ENCODE assay signal across 13 cellular contexts in the genomic region with DNA sequence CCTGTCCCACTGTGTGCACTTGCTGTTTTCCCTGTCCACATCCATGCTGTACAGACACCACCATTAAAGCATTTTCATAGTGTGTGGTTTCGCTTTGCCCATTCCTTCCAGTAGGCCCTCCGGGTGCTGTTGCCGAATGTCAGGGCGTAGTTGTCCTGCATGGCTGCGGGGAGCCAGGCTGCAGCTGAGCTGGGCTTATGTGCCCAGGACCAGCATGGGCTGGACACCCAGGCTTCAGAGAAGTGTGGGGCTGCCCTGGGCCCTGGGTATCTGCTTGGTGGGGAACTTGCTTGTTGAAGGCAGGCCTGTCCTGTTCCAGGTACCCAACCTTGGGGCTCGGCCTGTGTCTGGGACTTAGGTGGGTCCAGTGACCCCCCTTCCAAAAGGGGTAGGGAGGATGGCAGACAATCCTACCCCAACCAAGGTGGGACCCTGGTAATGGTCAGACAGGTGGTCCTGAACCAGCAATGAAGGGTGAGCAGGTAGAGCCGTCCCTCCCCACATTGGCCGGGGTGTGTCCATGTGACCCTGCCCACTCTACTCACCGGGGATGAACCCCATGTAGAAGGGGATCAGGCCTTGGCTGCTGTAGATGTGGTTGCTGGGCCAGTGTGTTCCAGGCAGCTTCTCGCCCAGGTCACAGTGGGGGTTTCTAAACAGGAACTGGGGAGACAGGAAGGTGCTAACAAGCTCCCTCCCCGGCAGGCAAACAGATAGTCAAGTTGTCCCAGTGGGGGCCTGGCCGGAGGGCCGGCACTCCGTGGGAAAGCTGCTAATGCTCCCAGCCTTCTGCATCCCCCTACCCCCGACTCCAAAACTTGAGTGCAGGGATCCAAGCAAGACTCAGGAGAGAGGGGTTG. TPM values are rescaled to one million over a fixed set of nuclear protein-coding genes. Genes with fewer than 3 reads are reported as not detected.
A peak's percentile ranks its signal among the peaks of the same experiment; 100 is the strongest.
DNase-seq lines count a peak whose midpoint lies in the region; ATAC-seq, FAIRE-seq and TF ChIP-seq lines count a peak whose summit lies in the region.
"Had no signal": no experiment of that assay in that cellular context is flagged by ENCODE, and none has a peak within 500 bp of the region (broad histone marks: within the 10 kb centered on the region; RNA-seq: fewer than 3 reads in every experiment).

No MANE protein-coding gene starts in this region.

- no peaks in the 10 kb centered on the region for H3K9me3 Mint-ChIP-seq in activated CD8-positive, alpha-beta memory T cell treated with anti-CD3 and anti-CD28 coated beads, Interleukin-2, amount 10 ng/mL, durations not matched to agents 7 days and 5 days (ENCODE audit: low read depth)
- no peaks in the 10 kb centered on the region for H3K9me3 Mint-ChIP-seq in astrocyte (ENCODE audit: unreplicated experiment)

- peak overlapping the region; percentile 90 for H3K4me2 ChIP-seq in astrocyte (ENCODE audit: low read length)

- TF ChIP-seq CTCF in astrocyte (IDR thresholded peaks at IDR 0.05; ENCODE audit: insufficient read depth, low read depth, low read length), result no peak

- no peak for FAIRE-seq in astrocyte (lab: Jason Lieb, UNC)

- peak; percentile 53 for DNase-seq in activated CD8-positive, alpha-beta memory T cell treated with anti-CD3 and anti-CD28 coated beads, Interleukin-2, amount 10 ng/mL, durations not matched to agents 7 days and 5 days
- no peak for DNase-seq in activated CD8-positive, alpha-beta memory T cell treated with anti-CD3 and anti-CD28 coated beads for 24 hours
- DNase-seq in NAMALWA (ENCODE audit: low spot score) (peak; percentile 54), astrocyte (ENCODE audit: low read depth) (no peak), NOMO-1 (lab: John Stamatoyannopoulos, UW; ENCODE audit: unreplicated experiment in 2 of 2) (no peak), NCI-H2227 treated with DMSO at 0.1 percent for 48 hours (lab: John Stamatoyannopoulos, UW) (no peak)
- no peak for DNase-seq in stimulated activated naive CD4-positive, alpha-beta T cell treated with Interleukin-2 at 50 U/mL for 16 hours (lab: John Stamatoyannopoulos, UW)
- DNase-seq: amygdala, hypothalamus, testis had no signal

- peaks cover 23% of the 10 kb centered on the region for H3K4me1 Mint-ChIP-seq in activated CD8-positive, alpha-beta memory T cell treated with anti-CD3 and anti-CD28 coated beads, Interleukin-2, amount 10 ng/mL, durations not matched to agents 7 days and 5 days
- H3K4me1 Mint-ChIP-seq in astrocyte (ENCODE audit: low read depth, unreplicated experiment), result peaks cover 18% of the 10 kb centered on the region

- H3K9me3 ChIP-seq in astrocyte (ENCODE audit: insufficient read depth, low read depth, low read length) (no peaks in the 10 kb centered on the region), skeletal muscle tissue (ENCODE audit: control insufficient read depth in 3 of 3, low read length in 3 of 3) (no peaks in the 10 kb centered on the region)
- H3K9me3 ChIP-seq: testis had no signal

- H3K27me3 ChIP-seq in astrocyte (ENCODE audit: insufficient read depth, low read length), result no peaks in the 10 kb centered on the region
- no peaks in the 10 kb centered on the region for H3K27me3 ChIP-seq in skeletal muscle tissue (ENCODE audit: control insufficient read depth in 3 of 3, insufficient read depth in 3 of 3, low read length in 3 of 3)
- H3K27me3 ChIP-seq: testis had no signal

- peak overlapping the region; percentile 30 for H3K4me3 Mint-ChIP-seq in activated CD8-positive, alpha-beta memory T cell treated with anti-CD3 and anti-CD28 coated beads, Interleukin-2, amount 10 ng/mL, durations not matched to agents 7 days and 5 days
- H3K4me3 Mint-ChIP-seq in astrocyte (ENCODE audit: unreplicated experiment), result peak overlapping the region; percentile 94

- H3K36me3 ChIP-seq in astrocyte (ENCODE audit: insufficient read depth, low read length), result peaks cover 9% of the 10 kb centered on the region
- H3K36me3 ChIP-seq in skeletal muscle tissue (ENCODE audit: control insufficient read depth in 3 of 3, insufficient read depth in 3 of 3, low read length in 3 of 3), result peaks cover 18 to 24% (median 20%) of the 10 kb centered on the region in 3 donors

- ATAC-seq in activated CD8-positive, alpha-beta memory T cell treated with anti-CD3 and anti-CD28 coated beads, Interleukin-2, amount 10 ng/mL, durations not matched to agents 7 days and 5 days, result no peak
- ATAC-seq: right cardiac atrium had no signal

- H3K4me3 ChIP-seq in astrocyte (ENCODE audit: insufficient read depth, low read depth, low read length) (peak overlapping the region; percentile 13), skeletal muscle tissue (ENCODE audit: low read length in 3 of 3) (peak overlapping the region in 1 of 3 donors; percentile 17)
- H3K4me3 ChIP-seq: SK-N-MC, testis had no signal

- CTCF ChIA-PET in activated CD8-positive, alpha-beta memory T cell treated with anti-CD3 and anti-CD28 coated beads, Interleukin-2, amount 10 ng/mL, durations not matched to agents 7 days and 5 days (lab: Charles Lee), result interaction anchor here (1.4 to 6.1 kb wide), 2 partner anchors 11 to 215 kb away, joined by 3 to 46 read pairs; partner anchors contain the start of gene NELFB

- H3K27me3 Mint-ChIP-seq in activated CD8-positive, alpha-beta memory T cell treated with anti-CD3 and anti-CD28 coated beads, Interleukin-2, amount 10 ng/mL, durations not matched to agents 7 days and 5 days, result no peaks in the 10 kb centered on the region
- H3K27me3 Mint-ChIP-seq in astrocyte (ENCODE audit: low read depth, unreplicated experiment), result no peaks in the 10 kb centered on the region

- peaks cover 25% of the 10 kb centered on the region for H3K4me1 ChIP-seq in astrocyte (ENCODE audit: insufficient read depth, low read length)
- H3K4me1 ChIP-seq in skeletal muscle tissue (ENCODE audit: control insufficient read depth in 3 of 3, insufficient read depth in 3 of 3, low read length in 3 of 3), result peaks cover 39 to 67% (median 55%) of the 10 kb centered on the region in 3 donors

- H3K79me2 ChIP-seq in astrocyte (ENCODE audit: insufficient read depth, low read length), result peaks cover 43% of the 10 kb centered on the region

- peaks cover 21% of the 10 kb centered on the region for H3K36me3 Mint-ChIP-seq in activated CD8-positive, alpha-beta memory T cell treated with anti-CD3 and anti-CD28 coated beads, Interleukin-2, amount 10 ng/mL, durations not matched to agents 7 days and 5 days
- peaks cover 8% of the 10 kb centered on the region for H3K36me3 Mint-ChIP-seq in astrocyte (ENCODE audit: low read depth, unreplicated experiment)

- H2AFZ ChIP-seq in astrocyte (ENCODE audit: low read depth, low read length), result no peak overlapping the region

- H3K9ac ChIP-seq in astrocyte (ENCODE audit: low read length) (peak overlapping the region; percentile 88), skeletal muscle tissue (ENCODE audit: low read depth in 1 of 3, low read length in 3 of 3) (peak overlapping the region; percentile 20 to 69 (median 24))

- no peak overlapping the region for H3K27ac ChIP-seq in astrocyte (ENCODE audit: low read depth, low read length)
- H3K27ac ChIP-seq in skeletal muscle tissue (ENCODE audit: low read depth, low read length), result peak overlapping the region; percentile 7
- H3K27ac ChIP-seq: SK-N-MC, testis had no signal

- H4K20me1 ChIP-seq in astrocyte (ENCODE audit: insufficient read depth, low read length), result peaks cover 40% of the 10 kb centered on the region

- no peak overlapping the region for H3K27ac Mint-ChIP-seq in activated CD8-positive, alpha-beta memory T cell treated with anti-CD3 and anti-CD28 coated beads, Interleukin-2, amount 10 ng/mL, durations not matched to agents 7 days and 5 days
- peak overlapping the region; percentile 69 for H3K27ac Mint-ChIP-seq in astrocyte (ENCODE audit: unreplicated experiment)

RNA-seq across cellular contexts. Expression of gene TUBB4B, which starts 2.8 kb away (rescaled TPM):
- 100 to 1,000 TPM; 353 to 375 TPM for total RNA-seq in activated CD8-positive, alpha-beta memory T cell treated with anti-CD3 and anti-CD28 coated beads, Interleukin-2, amount 10 ng/mL, durations not matched to agents 7 days and 5 days
- total RNA-seq in astrocyte (188 and 218 TPM in 2 replicates), skeletal muscle tissue (97.1 TPM)

RNA-seq across cellular contexts. Expression of gene STPG3, which starts 7.2 kb away (rescaled TPM):
- total RNA-seq in activated CD8-positive, alpha-beta memory T cell treated with anti-CD3 and anti-CD28 coated beads, Interleukin-2, amount 10 ng/mL, durations not matched to agents 7 days and 5 days, result not detected
- total RNA-seq in astrocyte (not detected in 2 replicates), skeletal muscle tissue (not detected)

RNA-seq across cellular contexts. Expression of gene NELFB, which starts 11.3 kb away (rescaled TPM):
- total RNA-seq in activated CD8-positive, alpha-beta memory T cell treated with anti-CD3 and anti-CD28 coated beads, Interleukin-2, amount 10 ng/mL, durations not matched to agents 7 days and 5 days, result 10 to 100 TPM; 70.8 to 75.3 TPM
- total RNA-seq in astrocyte (45.8 and 48.9 TPM in 2 replicates), skeletal muscle tissue (33.9 TPM)

RNA-seq across cellular contexts. Expression of gene SLC34A3, which starts 13.2 kb away (rescaled TPM):
- total RNA-seq in activated CD8-positive, alpha-beta memory T cell treated with anti-CD3 and anti-CD28 coated beads, Interleukin-2, amount 10 ng/mL, durations not matched to agents 7 days and 5 days, result not detected
- 0.09 TPM in 1 of 2 replicates, not detected in the other for total RNA-seq in astrocyte
- not detected for total RNA-seq in skeletal muscle tissue
- total RNA-seq: right cardiac atrium had no signal

RNA-seq across cellular contexts. Expression of gene RNF224, which starts 16.6 kb away (rescaled TPM):
- total RNA-seq in activated CD8-positive, alpha-beta memory T cell treated with anti-CD3 and anti-CD28 coated beads, Interleukin-2, amount 10 ng/mL, durations not matched to agents 7 days and 5 days, result not detected
- total RNA-seq in astrocyte, result 0.17 TPM in 1 of 2 replicates, not detected in the other
- not detected for total RNA-seq in skeletal muscle tissue
- total RNA-seq: right cardiac atrium had no signal

Comparison
In these comparisons a context has a peak if more than half of its experiments do, and no peak if none do; other contexts are left out.
1. DNase-seq: peak in activated CD8-positive, alpha-beta memory T cell treated with anti-CD3 and anti-CD28 coated beads, Interleukin-2, amount 10 ng/mL, durations not matched to agents 7 days and 5 days (single experiment) and NAMALWA (single experiment); none in activated CD8-positive, alpha-beta memory T cell treated with anti-CD3 and anti-CD28 coated beads for 24 hours (single experiment), astrocyte (single experiment), NOMO-1 (0 of 2), stimulated activated naive CD4-positive, alpha-beta T cell treated with Interleukin-2 at 50 U/mL for 16 hours (single experiment) and NCI-H2227 treated with DMSO at 0.1 percent for 48 hours (single experiment).